ENCODE assay signal across 8 cellular contexts in genomic region chr21:42107881-42108553, GRCh38. TPM values are rescaled to one million over a fixed set of nuclear protein-coding genes. Genes with fewer than 3 reads are reported as not detected.
A peak's percentile ranks its signal among the peaks of the same experiment; 100 is the strongest.
DNase-seq lines count a peak whose midpoint lies in the region; ATAC-seq lines count a peak whose summit lies in the region.

No MANE protein-coding gene starts in this region.

- H3K27me3 Mint-ChIP-seq in activated CD4-positive, alpha-beta T cell treated with anti-CD3 and anti-CD28 coated beads, Interleukin-2, amount 10 ng/mL, durations not matched to agents 7 days and 5 days: peaks cover 10% of the 10 kb centered on the region

- no peaks in the 10 kb centered on the region for H3K36me3 Mint-ChIP-seq in activated CD4-positive, alpha-beta T cell treated with anti-CD3 and anti-CD28 coated beads, Interleukin-2, amount 10 ng/mL, durations not matched to agents 7 days and 5 days (ENCODE audit: low read depth)
- no peaks in the 10 kb centered on the region for H3K36me3 Mint-ChIP-seq in stimulated activated effector memory CD8-positive, alpha-beta T cell treated with anti-CD3 and anti-CD28 coated beads, Interleukin-12 subunit alpha, Interleukin-12 subunit beta, amount 100 ng/mL, for 72 hours

- ATAC-seq in GM18909 (IDR thresholded peaks at IDR 0.05; ENCODE audit: poor library complexity, unreplicated experiment): peak; percentile 84
- peak; percentile 88 for ATAC-seq in HG03108 (IDR thresholded peaks at IDR 0.05; ENCODE audit: unreplicated experiment)
- peak; percentile 91 for ATAC-seq in stimulated activated effector memory CD8-positive, alpha-beta T cell treated with anti-CD3 and anti-CD28 coated beads, Interleukin-12 subunit alpha, Interleukin-12 subunit beta, amount 100 ng/mL, for 72 hours

- no peaks in the 10 kb centered on the region for H3K9me3 Mint-ChIP-seq in activated CD4-positive, alpha-beta T cell treated with anti-CD3 and anti-CD28 coated beads, Interleukin-2, amount 10 ng/mL, durations not matched to agents 7 days and 5 days
- no peaks in the 10 kb centered on the region for H3K9me3 Mint-ChIP-seq in stimulated activated effector memory CD8-positive, alpha-beta T cell treated with anti-CD3 and anti-CD28 coated beads, Interleukin-12 subunit alpha, Interleukin-12 subunit beta, amount 100 ng/mL, for 72 hours

- peak overlapping the region; percentile 57 for H3K27ac Mint-ChIP-seq in activated CD4-positive, alpha-beta T cell treated with anti-CD3 and anti-CD28 coated beads, Interleukin-2, amount 10 ng/mL, durations not matched to agents 7 days and 5 days
- no peak overlapping the region for H3K27ac Mint-ChIP-seq in stimulated activated effector memory CD8-positive, alpha-beta T cell treated with anti-CD3 and anti-CD28 coated beads, Interleukin-12 subunit alpha, Interleukin-12 subunit beta, amount 100 ng/mL, for 72 hours

- DNase-seq in AG20443 (ENCODE audit: low spot score) (peak; percentile 93), NCI-H226 (peak; percentile 78), dermis blood vessel endothelial cell (peak; percentile 69), mucosa of gallbladder (ENCODE audit: low spot score) (peak; percentile 63)
- peak; percentile 70 for DNase-seq in activated CD4-positive, alpha-beta T cell treated with anti-CD3 and anti-CD28 coated beads, Interleukin-2, amount 10 ng/mL, durations not matched to agents 7 days and 5 days
- peak; percentile 47 to 72 for DNase-seq in stimulated activated effector memory CD8-positive, alpha-beta T cell treated with anti-CD3 and anti-CD28 coated beads, Interleukin-12 subunit alpha, Interleukin-12 subunit beta, amount 100 ng/mL, for 72 hours (ENCODE audit: low spot score in 2 of 2)

- peaks cover 10% of the 10 kb centered on the region for H3K4me1 Mint-ChIP-seq in activated CD4-positive, alpha-beta T cell treated with anti-CD3 and anti-CD28 coated beads, Interleukin-2, amount 10 ng/mL, durations not matched to agents 7 days and 5 days
- no peaks in the 10 kb centered on the region for H3K4me1 Mint-ChIP-seq in stimulated activated effector memory CD8-positive, alpha-beta T cell treated with anti-CD3 and anti-CD28 coated beads, Interleukin-12 subunit alpha, Interleukin-12 subunit beta, amount 100 ng/mL, for 72 hours

- CTCF ChIA-PET in activated CD4-positive, alpha-beta T cell treated with anti-CD3 and anti-CD28 coated beads, Interleukin-2, amount 10 ng/mL, durations not matched to agents 7 days and 5 days (lab: Charles Lee): interaction anchor here (0.6 to 2.7 kb wide), 18 partner anchors 9 to 825 kb away, joined by 3 to 26 read pairs (median 3); partner anchors contain the start of gene PRDM15

- POLR2A ChIA-PET in activated CD4-positive, alpha-beta T cell treated with anti-CD3 and anti-CD28 coated beads, Interleukin-2, amount 10 ng/mL, durations not matched to agents 7 days and 5 days (lab: Charles Lee): interaction anchor here (0.5 to 0.7 kb wide), 2 partner anchors 12 to 204 kb away, joined by 3 read pairs; no protein-coding TSS in a partner anchor

- H3K4me3 Mint-ChIP-seq in activated CD4-positive, alpha-beta T cell treated with anti-CD3 and anti-CD28 coated beads, Interleukin-2, amount 10 ng/mL, durations not matched to agents 7 days and 5 days: no peak overlapping the region
- peak overlapping the region; percentile 35 for H3K4me3 Mint-ChIP-seq in stimulated activated effector memory CD8-positive, alpha-beta T cell treated with anti-CD3 and anti-CD28 coated beads, Interleukin-12 subunit alpha, Interleukin-12 subunit beta, amount 100 ng/mL, for 72 hours

RNA-seq across cellular contexts. Expression of gene UMODL1, which starts 36.9 kb away (rescaled TPM):
- under 1 TPM; 0.10 to 0.21 TPM for total RNA-seq in activated CD4-positive, alpha-beta T cell treated with anti-CD3 and anti-CD28 coated beads, Interleukin-2, amount 10 ng/mL, durations not matched to agents 7 days and 5 days
- total RNA-seq in dermis blood vessel endothelial cell: not detected in 2 replicates
- total RNA-seq in mucosa of gallbladder: not detected

Comparison
In these comparisons a context has a peak if more than half of its experiments do, and no peak if none do; other contexts are left out.
1. Peak in every context shown above with its lines: DNase-seq and ATAC-seq.